ENCODE assay signal across 8 cellular contexts in genomic region chr5:36607114-36607561, GRCh38. TPM values are rescaled to one million over a fixed set of nuclear protein-coding genes. Genes with fewer than 3 reads are reported as not detected.
A peak's percentile ranks its signal among the peaks of the same experiment; 100 is the strongest.
DNase-seq lines count a peak whose midpoint lies in the region; ATAC-seq and TF ChIP-seq lines count a peak whose summit lies in the region.

No MANE protein-coding gene starts in this region.

- no peaks in the 10 kb centered on the region for H3K36me3 ChIP-seq in breast epithelium
- H3K36me3 ChIP-seq in stomach = no peaks in the 10 kb centered on the region

- WGBS in stomach, 5 donors = 2 to 4% (median 2%) methylated on average over 10 of the region's 10 CpGs

- peak; percentile 68 for DNase-seq in ELF-1 (ENCODE audit: low read depth, low spot score)
- peak; percentile 62 for DNase-seq in NB4 (ENCODE audit: low read depth)
- DNase-seq in breast epithelium (ENCODE audit: low spot score in 2 of 2) = no peak
- DNase-seq in inferior parietal cortex (ENCODE audit: extremely low spot score) = peak; percentile 74
- no peak for DNase-seq in stomach
- DNase-seq in SHP77 (lab: John Stamatoyannopoulos, UW) = no peak

- TF ChIP-seq EP300 in stomach (IDR thresholded peaks at IDR 0.05) = no peak

- H3K27me3 ChIP-seq in breast epithelium = no peaks in the 10 kb centered on the region
- H3K27me3 ChIP-seq in stomach = no peaks in the 10 kb centered on the region

- H3K27ac ChIP-seq in breast epithelium = peak overlapping the region in 1 of 2 donors; percentile 6
- H3K27ac ChIP-seq in stomach = peak overlapping the region in 3 of 5 donors; percentile 2 to 65 (median 46)

- no peak for TF ChIP-seq CTCF in NB4 (IDR thresholded peaks at IDR 0.05; ENCODE audit: low read depth, low read length)
- no peak for TF ChIP-seq CTCF in breast epithelium (IDR thresholded peaks at IDR 0.05)
- TF ChIP-seq CTCF in stomach (IDR thresholded peaks at IDR 0.05) = no peak

- H3K9me3 ChIP-seq in breast epithelium = no peaks in the 10 kb centered on the region
- no peaks in the 10 kb centered on the region for H3K9me3 ChIP-seq in stomach

- intact Hi-C loops in breast epithelium (cut with DNase I; ENCODE audit: low total_unique reads) (loop anchor here (10.0 kb wide), 1 partner anchor 242 kb away; no protein-coding TSS in a partner anchor), stomach (cut with DNase I; ENCODE audit: low total_unique reads) (no loop called here)

- H3K4me1 ChIP-seq in breast epithelium = peaks cover 0 to 4% of the 10 kb centered on the region in 2 donors
- H3K4me1 ChIP-seq in stomach = peaks cover 0 to 23% (median 7%) of the 10 kb centered on the region in 4 donors

- TF ChIP-seq POLR2A in NB4 (IDR thresholded peaks at IDR 0.05; ENCODE audit: extremely low read depth, insufficient read length) = no peak
- no peak for TF ChIP-seq POLR2A in breast epithelium (IDR thresholded peaks at IDR 0.05)
- no peak for TF ChIP-seq POLR2A in stomach (IDR thresholded peaks at IDR 0.05)

- no peak for ATAC-seq in HG03378 (IDR thresholded peaks at IDR 0.05; ENCODE audit: unreplicated experiment)
- ATAC-seq in HG03460 (IDR thresholded peaks at IDR 0.05; ENCODE audit: unreplicated experiment) = no peak

- peak overlapping the region; percentile 67 for H3K4me3 ChIP-seq in NB4 (ENCODE audit: low read depth, low read length)
- peak overlapping the region; percentile 54 to 78 (median 54) for H3K4me3 ChIP-seq in breast epithelium
- H3K4me3 ChIP-seq in stomach = peak overlapping the region; percentile 43 to 54 (median 50)

RNA-seq across cellular contexts. Expression of gene SLC1A3, which starts 0.7 kb away (rescaled TPM):
- total RNA-seq in breast epithelium (100 to 1,000 TPM in 1 of 3 donors, 10 to 100 TPM in 2; 29.8 to 122 (median 87.5) TPM), stomach (10 to 100 TPM in 2 of 5 donors, 1 to 10 TPM in 2, under 1 TPM in 1; 0.87 to 29.7 (median 3.5) TPM)
- polyA plus RNA-seq in stomach = 10 to 100 TPM in 1 of 3 donors, 1 to 10 TPM in 1, under 1 TPM in 1; 0.76 to 11.5 (median 2.4) TPM

Comparison
In these comparisons a context has a peak if more than half of its experiments do, and no peak if none do; other contexts are left out.
1. DNase-seq: peak in ELF-1 (single experiment), NB4 (single experiment) and inferior parietal cortex (single experiment); none in breast epithelium (0 of 2), stomach (single experiment) and SHP77 (0 of 2).
2. Peak in every context shown above with its lines, with median percentiles within 50 percentile points of each other: H3K4me3 ChIP-seq.